ENCODE assay signal across 2 cellular contexts in the genomic region with DNA sequence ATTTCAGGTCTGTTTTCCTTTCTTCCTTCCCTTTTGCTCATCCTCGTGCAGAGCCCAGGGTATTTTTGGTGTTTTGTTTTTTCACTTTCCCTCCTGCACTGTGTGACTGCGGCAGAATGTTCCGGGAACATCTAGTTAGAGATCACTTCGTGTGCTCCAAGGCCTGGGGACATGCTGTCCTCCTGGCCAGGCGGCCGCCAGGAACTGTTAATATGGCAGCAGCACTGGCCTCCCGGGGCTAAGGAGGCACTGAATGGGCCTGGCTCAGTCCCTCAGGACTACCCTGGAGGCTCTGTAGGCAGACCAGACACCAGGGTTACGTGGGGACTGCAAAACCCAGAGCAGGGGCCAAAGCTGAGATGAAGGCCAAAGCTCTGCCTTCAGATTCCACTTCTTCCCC.
TF ChIP-seq lines count a peak whose summit lies in the region.

No MANE protein-coding gene starts in this region.

TF ChIP-seq in A549, 52 proteins besides CTCF, POLR2A, EP300 and RAD21 (continued from another document):
- TF ChIP-seq ZNF302 (CRISPR knock-in tag; IDR thresholded peaks at IDR 0.05) (no peak), RARB (CRISPR knock-in tag; IDR thresholded peaks at IDR 0.05) (no peak), CHD2 (IDR thresholded peaks at IDR 0.05; ENCODE audit: low read length, partially characterized antibody) (no peak), CBX8 (IDR thresholded peaks at IDR 0.05) (no peak), MAFK (IDR thresholded peaks at IDR 0.05; ENCODE audit: partially characterized antibody) (no peak), TP53 (CRISPR knock-in tag; IDR thresholded peaks at IDR 0.05) (no peak), HOXA7 (CRISPR knock-in tag; IDR thresholded peaks at IDR 0.05) (no peak), HOXB5 (CRISPR knock-in tag; IDR thresholded peaks at IDR 0.05) (no peak), RCOR1 (IDR thresholded peaks at IDR 0.05; ENCODE audit: low read depth, low read length) (no peak), ZFP36 (IDR thresholded peaks at IDR 0.05; ENCODE audit: borderline replicate concordance, partially characterized antibody) (no peak), RNF2 (IDR thresholded peaks at IDR 0.05; ENCODE audit: borderline replicate concordance, low read depth) (no peak), POLR2AphosphoS2 (conservative IDR thresholded peaks at IDR 0.05; ENCODE audit: low read length) (no peak)
- TF ChIP-seq, protein P1, sequence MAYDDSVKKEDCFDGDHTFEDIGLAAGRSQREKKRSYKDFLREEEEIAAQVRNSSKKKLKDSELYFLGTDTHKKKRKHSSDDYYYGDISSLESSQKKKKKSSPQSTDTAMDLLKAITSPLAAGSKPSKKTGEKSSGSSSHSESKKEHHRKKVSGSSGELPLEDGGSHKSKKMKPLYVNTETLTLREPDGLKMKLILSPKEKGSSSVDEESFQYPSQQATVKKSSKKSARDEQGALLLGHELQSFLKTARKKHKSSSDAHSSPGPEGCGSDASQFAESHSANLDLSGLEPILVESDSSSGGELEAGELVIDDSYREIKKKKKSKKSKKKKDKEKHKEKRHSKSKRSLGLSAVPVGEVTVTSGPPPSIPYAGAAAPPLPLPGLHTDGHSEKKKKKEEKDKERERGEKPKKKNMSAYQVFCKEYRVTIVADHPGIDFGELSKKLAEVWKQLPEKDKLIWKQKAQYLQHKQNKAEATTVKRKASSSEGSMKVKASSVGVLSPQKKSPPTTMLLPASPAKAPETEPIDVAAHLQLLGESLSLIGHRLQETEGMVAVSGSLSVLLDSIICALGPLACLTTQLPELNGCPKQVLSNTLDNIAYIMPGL (CRISPR knock-in tag; IDR thresholded peaks at IDR 0.05; ENCODE audit: borderline replicate concordance), result no peak
- TF ChIP-seq, protein P2, sequence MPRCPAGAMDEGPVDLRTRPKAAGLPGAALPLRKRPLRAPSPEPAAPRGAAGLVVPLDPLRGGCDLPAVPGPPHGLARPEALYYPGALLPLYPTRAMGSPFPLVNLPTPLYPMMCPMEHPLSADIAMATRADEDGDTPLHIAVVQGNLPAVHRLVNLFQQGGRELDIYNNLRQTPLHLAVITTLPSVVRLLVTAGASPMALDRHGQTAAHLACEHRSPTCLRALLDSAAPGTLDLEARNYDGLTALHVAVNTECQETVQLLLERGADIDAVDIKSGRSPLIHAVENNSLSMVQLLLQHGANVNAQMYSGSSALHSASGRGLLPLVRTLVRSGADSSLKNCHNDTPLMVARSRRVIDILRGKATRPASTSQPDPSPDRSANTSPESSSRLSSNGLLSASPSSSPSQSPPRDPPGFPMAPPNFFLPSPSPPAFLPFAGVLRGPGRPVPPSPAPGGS (IDR thresholded peaks at IDR 0.05), result no peak
- TF ChIP-seq, protein P3, sequence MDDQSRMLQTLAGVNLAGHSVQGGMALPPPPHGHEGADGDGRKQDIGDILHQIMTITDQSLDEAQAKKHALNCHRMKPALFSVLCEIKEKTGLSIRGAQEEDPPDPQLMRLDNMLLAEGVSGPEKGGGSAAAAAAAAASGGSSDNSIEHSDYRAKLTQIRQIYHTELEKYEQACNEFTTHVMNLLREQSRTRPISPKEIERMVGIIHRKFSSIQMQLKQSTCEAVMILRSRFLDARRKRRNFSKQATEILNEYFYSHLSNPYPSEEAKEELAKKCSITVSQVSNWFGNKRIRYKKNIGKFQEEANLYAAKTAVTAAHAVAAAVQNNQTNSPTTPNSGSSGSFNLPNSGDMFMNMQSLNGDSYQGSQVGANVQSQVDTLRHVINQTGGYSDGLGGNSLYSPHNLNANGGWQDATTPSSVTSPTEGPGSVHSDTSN (IDR thresholded peaks at IDR 0.05), result no peak
- TF ChIP-seq, protein P4, sequence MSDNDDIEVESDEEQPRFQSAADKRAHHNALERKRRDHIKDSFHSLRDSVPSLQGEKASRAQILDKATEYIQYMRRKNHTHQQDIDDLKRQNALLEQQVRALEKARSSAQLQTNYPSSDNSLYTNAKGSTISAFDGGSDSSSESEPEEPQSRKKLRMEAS (IDR thresholded peaks at IDR 0.05), result no peak

TF ChIP-seq in H1, 55 proteins besides CTCF, POLR2A, EP300 and RAD21 (continued from another document):
- TF ChIP-seq SIX5 (IDR thresholded peaks at IDR 0.05; ENCODE audit: low read depth, low read length) (no peak), BCL11A (IDR thresholded peaks at IDR 0.05; ENCODE audit: low read depth in 2 of 2, low read length in 2 of 2) (no peak)
